13 cellular contexts compared by ENCODE assay signal in genomic region chr12:15728118-15728598, GRCh38.
DNase-seq lines count a peak whose midpoint lies in the region; ATAC-seq, FAIRE-seq and TF ChIP-seq lines count a peak whose summit lies in the region.
"Had no signal": no experiment of that assay in that cellular context is flagged by ENCODE, and none has a peak within 500 bp of the region (broad histone marks: within the 10 kb centered on the region; RNA-seq: fewer than 3 reads in every experiment).

No MANE protein-coding gene starts in this region.

- no peaks in the 10 kb centered on the region for H3K4me1 Mint-ChIP-seq in naive thymus-derived CD4-positive, alpha-beta T cell
- H3K4me1 Mint-ChIP-seq in activated CD4-positive, alpha-beta memory T cell treated with anti-CD3 and anti-CD28 coated beads, Interleukin-2, amount 10 ng/mL, durations not matched to agents 7 days and 5 days: no peaks in the 10 kb centered on the region
- H3K4me1 Mint-ChIP-seq: GM23338 had no signal

- H3K9me2 ChIP-seq in PC-3 (replicated peaks; ENCODE audit: low read length): no peaks in the 10 kb centered on the region

- peak; percentile 73 for ATAC-seq in PC-3
- ATAC-seq in omental fat pad (ENCODE audit: low FRiP score): peak; percentile 45
- ATAC-seq in naive thymus-derived CD4-positive, alpha-beta T cell: no peak
- no peak for ATAC-seq in gastrocnemius medialis
- ATAC-seq: GM23338 had no signal

- DNase-seq in CD1c-positive myeloid dendritic cell (ENCODE audit: extremely low spot score) (peak; percentile 29), PC-3 (peak; percentile 74), endothelial cell of umbilical vein (ENCODE audit: low read depth, low spot score) (peak; percentile 85), omental fat pad (ENCODE audit: low spot score) (no peak), gastrocnemius medialis (no peak)
- DNase-seq in naive thymus-derived CD4-positive, alpha-beta T cell: no peak
- no peak for DNase-seq in activated CD4-positive, alpha-beta T cell treated with anti-CD3 and anti-CD28 coated beads for 48 hours
- DNase-seq in activated CD4-positive, alpha-beta memory T cell treated with anti-CD3 and anti-CD28 coated beads, Interleukin-2, amount 10 ng/mL, durations not matched to agents 7 days and 5 days: no peak
- DNase-seq: activated T-cell treated with anti-CD3 and anti-CD28 coated beads for 4 hours, trophoblast cell had no signal

- H2AFZ ChIP-seq in PC-3 (ENCODE audit: low read length) (no peak overlapping the region), endothelial cell of umbilical vein (ENCODE audit: low read depth, low read length) (peak overlapping the region; percentile 92)
- H2AFZ ChIP-seq: GM23338 had no signal

- H3K4me3 Mint-ChIP-seq in naive thymus-derived CD4-positive, alpha-beta T cell: no peak overlapping the region
- H3K4me3 Mint-ChIP-seq in activated CD4-positive, alpha-beta memory T cell treated with anti-CD3 and anti-CD28 coated beads, Interleukin-2, amount 10 ng/mL, durations not matched to agents 7 days and 5 days: no peak overlapping the region
- H3K4me3 Mint-ChIP-seq: GM23338, mesothelial cell of epicardium had no signal

- no peak overlapping the region for H3K4me3 ChIP-seq in PC-3 (ENCODE audit: low read length)
- no peak overlapping the region for H3K4me3 ChIP-seq in endothelial cell of umbilical vein (replicated peaks in 1 of 3; ENCODE audit: insufficient read depth in 1 of 3, low read depth in 1 of 3, low read length in 3 of 3)
- no peak overlapping the region for H3K4me3 ChIP-seq in naive thymus-derived CD4-positive, alpha-beta T cell (ENCODE audit: low read length)
- H3K4me3 ChIP-seq in gastrocnemius medialis: no peak overlapping the region
- H3K4me3 ChIP-seq: GM23338 had no signal

- H3K36me3 Mint-ChIP-seq in naive thymus-derived CD4-positive, alpha-beta T cell: no peaks in the 10 kb centered on the region
- no peaks in the 10 kb centered on the region for H3K36me3 Mint-ChIP-seq in activated CD4-positive, alpha-beta memory T cell treated with anti-CD3 and anti-CD28 coated beads, Interleukin-2, amount 10 ng/mL, durations not matched to agents 7 days and 5 days (ENCODE audit: low read depth)

- intact Hi-C loops in PC-3 (cut with micrococcal nuclease) (no loop called here), endothelial cell of umbilical vein (cut with micrococcal nuclease) (loop anchor here (2.0 kb wide), 1 partner anchor 27 kb away; no protein-coding TSS in a partner anchor), gastrocnemius medialis (cut with DNase I; ENCODE audit: low total_unique reads) (no loop called here)
- intact Hi-C loops in naive thymus-derived CD4-positive, alpha-beta T cell (cut with micrococcal nuclease): no loop called here

- dilution Hi-C loops in endothelial cell of umbilical vein (cut with MboI; ENCODE audit: extremely low pct_ligation_motif_present, low sequenced_read_pairs): no loop called here

- H3K27ac ChIP-seq in PC-3 (ENCODE audit: low read length): peak overlapping the region; percentile 84
- H3K27ac ChIP-seq in endothelial cell of umbilical vein (ENCODE audit: insufficient read depth, low read depth, low read length): peak overlapping the region; percentile 79
- H3K27ac ChIP-seq in naive thymus-derived CD4-positive, alpha-beta T cell (ENCODE audit: low read depth, low read length): no peak overlapping the region
- no peak overlapping the region for H3K27ac ChIP-seq in gastrocnemius medialis
- H3K27ac ChIP-seq: HL-60 had no signal

- TF ChIP-seq CTCF in PC-3 (conservative IDR thresholded peaks at IDR 0.05; ENCODE audit: low read depth, low read length) (no peak), endothelial cell of umbilical vein (IDR thresholded peaks at IDR 0.05; ENCODE audit: extremely low read depth in 1 of 2, insufficient read depth in 1 of 2, low read depth in 1 of 2, low read length in 2 of 2) (no peak), omental fat pad (IDR thresholded peaks at IDR 0.05) (no peak), gastrocnemius medialis (IDR thresholded peaks at IDR 0.05 in 4 of 5, conservative IDR thresholded peaks at IDR 0.05 in 1 of 5) (no peak)

- H3K9ac ChIP-seq in PC-3 (ENCODE audit: low read length) (peak overlapping the region; percentile 45; the same call in 1 of the 2 replicates), endothelial cell of umbilical vein (replicated peaks; ENCODE audit: extremely low read depth, insufficient read depth, low read length) (peak overlapping the region; percentile 43)

- POLR2A ChIA-PET in PC-3 (lab: Charles Lee; ENCODE audit: unreplicated experiment): no interaction called here
- POLR2A ChIA-PET in endothelial cell of umbilical vein (lab: Charles Lee): no interaction called here
- POLR2A ChIA-PET in naive thymus-derived CD4-positive, alpha-beta T cell (lab: Charles Lee): no interaction called here
- POLR2A ChIA-PET in activated CD4-positive, alpha-beta memory T cell treated with anti-CD3 and anti-CD28 coated beads, Interleukin-2, amount 10 ng/mL, durations not matched to agents 7 days and 5 days (lab: Charles Lee): no interaction called here

- in situ Hi-C loops in gastrocnemius medialis (cut with MboI; ENCODE audit: low sequenced_read_pairs in 4 of 4): no loop called here

- H3K36me3 ChIP-seq in PC-3 (ENCODE audit: low read depth, low read length): no peaks in the 10 kb centered on the region; the same call in 1 of the 2 replicates
- H3K36me3 ChIP-seq in endothelial cell of umbilical vein (ENCODE audit: control insufficient read depth in 2 of 2, extremely low read depth in 1 of 2, insufficient read depth in 2 of 2, low read length in 2 of 2): no peaks in the 10 kb centered on the region
- no peaks in the 10 kb centered on the region for H3K36me3 ChIP-seq in naive thymus-derived CD4-positive, alpha-beta T cell (ENCODE audit: control insufficient read depth in 2 of 3, insufficient read depth in 3 of 3, low read length in 3 of 3)
- H3K36me3 ChIP-seq in gastrocnemius medialis: no peaks in the 10 kb centered on the region

- peaks cover 17% of the 10 kb centered on the region for H3K79me2 ChIP-seq in PC-3 (ENCODE audit: low read length)
- H3K79me2 ChIP-seq in endothelial cell of umbilical vein (ENCODE audit: control insufficient read depth, insufficient read depth, low read length): no peaks in the 10 kb centered on the region

- H3F3A ChIP-seq in PC-3 (ENCODE audit: low read length, unreplicated experiment): peaks cover 5% of the 10 kb centered on the region

- H3K27ac Mint-ChIP-seq in naive thymus-derived CD4-positive, alpha-beta T cell: no peak overlapping the region
- H3K27ac Mint-ChIP-seq in activated CD4-positive, alpha-beta memory T cell treated with anti-CD3 and anti-CD28 coated beads, Interleukin-2, amount 10 ng/mL, durations not matched to agents 7 days and 5 days: no peak overlapping the region
- H3K27ac Mint-ChIP-seq: mesothelial cell of epicardium had no signal

- CTCF ChIA-PET in PC-3 (lab: Charles Lee) (no interaction called here), endothelial cell of umbilical vein (lab: Charles Lee) (interaction anchor here (0.6 to 1.3 kb wide), 2 partner anchors 13 to 137 kb away, joined by 3 to 6 read pairs; no protein-coding TSS in a partner anchor)
- CTCF ChIA-PET in naive thymus-derived CD4-positive, alpha-beta T cell (lab: Charles Lee): no interaction called here
- CTCF ChIA-PET in activated CD4-positive, alpha-beta memory T cell treated with anti-CD3 and anti-CD28 coated beads, Interleukin-2, amount 10 ng/mL, durations not matched to agents 7 days and 5 days (lab: Charles Lee): no interaction called here

- H3K4me1 ChIP-seq in PC-3 (ENCODE audit: insufficient read depth, low read length): peaks cover 20% of the 10 kb centered on the region
- peaks cover 9% of the 10 kb centered on the region for H3K4me1 ChIP-seq in endothelial cell of umbilical vein (ENCODE audit: control insufficient read depth, extremely low read depth, insufficient read depth, low read length)
- H3K4me1 ChIP-seq in naive thymus-derived CD4-positive, alpha-beta T cell (ENCODE audit: control insufficient read depth in 2 of 2, insufficient read depth in 2 of 2, low read length in 2 of 2): no peaks in the 10 kb centered on the region
- H3K4me1 ChIP-seq in gastrocnemius medialis: peaks cover 0 to 3% of the 10 kb centered on the region in 2 donors

- H3K9me1 ChIP-seq in endothelial cell of umbilical vein (replicated peaks; ENCODE audit: control insufficient read depth, extremely low read depth, insufficient read depth, low read length): no peaks in the 10 kb centered on the region

- H3K27me3 ChIP-seq in PC-3 (ENCODE audit: low read length) (no peaks in the 10 kb centered on the region), endothelial cell of umbilical vein (ENCODE audit: control insufficient read depth in 2 of 2, insufficient read depth in 2 of 2, low read length in 2 of 2) (no peaks in the 10 kb centered on the region), gastrocnemius medialis (no peaks in the 10 kb centered on the region)
- H3K27me3 ChIP-seq in naive thymus-derived CD4-positive, alpha-beta T cell (ENCODE audit: control insufficient read depth in 2 of 2, insufficient read depth in 2 of 2, low read length in 2 of 2): no peaks in the 10 kb centered on the region

- H3K9me3 ChIP-seq in PC-3 (ENCODE audit: low read length) (no peaks in the 10 kb centered on the region), endothelial cell of umbilical vein (replicated peaks; ENCODE audit: control insufficient read depth, insufficient read depth, low read length) (no peaks in the 10 kb centered on the region), gastrocnemius medialis (no peaks in the 10 kb centered on the region)
- H3K9me3 ChIP-seq in naive thymus-derived CD4-positive, alpha-beta T cell (ENCODE audit: control insufficient read depth in 2 of 3, low read length in 3 of 3): no peaks in the 10 kb centered on the region

- TF ChIP-seq POLR2A in endothelial cell of umbilical vein (IDR thresholded peaks at IDR 0.05; ENCODE audit: low read depth, low read length) (no peak), gastrocnemius medialis (IDR thresholded peaks at IDR 0.05) (no peak)

- peaks cover 4 to 28% (median 8%) of the 10 kb centered on the region in 5 donors for H3K27me3 Mint-ChIP-seq in naive thymus-derived CD4-positive, alpha-beta T cell
- H3K27me3 Mint-ChIP-seq in activated CD4-positive, alpha-beta memory T cell treated with anti-CD3 and anti-CD28 coated beads, Interleukin-2, amount 10 ng/mL, durations not matched to agents 7 days and 5 days: peaks cover 14% of the 10 kb centered on the region

- H4K20me1 ChIP-seq in PC-3 (ENCODE audit: low read length) (no peaks in the 10 kb centered on the region), endothelial cell of umbilical vein (replicated peaks; ENCODE audit: control insufficient read depth, extremely low read depth, insufficient read depth, low read length) (no peaks in the 10 kb centered on the region)

- peak overlapping the region; percentile 72 for H3K4me2 ChIP-seq in PC-3 (ENCODE audit: low read length)
- peak overlapping the region; percentile 63 for H3K4me2 ChIP-seq in endothelial cell of umbilical vein (ENCODE audit: insufficient read depth, low read length)
- H3K4me2 ChIP-seq: GM23338 had no signal

- H3K9me3 Mint-ChIP-seq in naive thymus-derived CD4-positive, alpha-beta T cell: peaks cover 0 to 1% (median 0%) of the 10 kb centered on the region in 11 donors
- no peaks in the 10 kb centered on the region for H3K9me3 Mint-ChIP-seq in activated CD4-positive, alpha-beta memory T cell treated with anti-CD3 and anti-CD28 coated beads, Interleukin-2, amount 10 ng/mL, durations not matched to agents 7 days and 5 days
- H3K9me3 Mint-ChIP-seq: GM23338 had no signal

- FAIRE-seq in endothelial cell of umbilical vein (lab: Jason Lieb, UNC): peak; percentile 46

- BruUV-seq in PC-3 (replicated peaks; lab: Mats Ljungman, UMichigan) (no TSS peak), endothelial cell of umbilical vein (replicated peaks; lab: Mats Ljungman, UMichigan) (no TSS peak)

Comparison
In these comparisons a context has a peak if more than half of its experiments do, and no peak if none do; other contexts are left out.
1. DNase-seq: peak in CD1c-positive myeloid dendritic cell (single experiment), PC-3 (single experiment) and endothelial cell of umbilical vein (single experiment); none in omental fat pad (single experiment), naive thymus-derived CD4-positive, alpha-beta T cell (0 of 9), activated CD4-positive, alpha-beta T cell treated with anti-CD3 and anti-CD28 coated beads for 48 hours (single experiment), gastrocnemius medialis (0 of 2) and activated CD4-positive, alpha-beta memory T cell treated with anti-CD3 and anti-CD28 coated beads, Interleukin-2, amount 10 ng/mL, durations not matched to agents 7 days and 5 days (single experiment).
2. ATAC-seq: peak in PC-3 (single experiment) and omental fat pad (single experiment); none in naive thymus-derived CD4-positive, alpha-beta T cell (single experiment) and gastrocnemius medialis (0 of 2).
3. H3K27ac ChIP-seq: peak in PC-3 (single experiment) and endothelial cell of umbilical vein (single experiment); none in naive thymus-derived CD4-positive, alpha-beta T cell (single experiment) and gastrocnemius medialis (0 of 4).